8 cellular contexts compared by ENCODE assay signal in genomic region chr1:156126043-156126700, GRCh38. TPM values are rescaled to one million over a fixed set of nuclear protein-coding genes. Genes with fewer than 3 reads are reported as not detected.
A peak's percentile ranks its signal among the peaks of the same experiment; 100 is the strongest.
DNase-seq lines count a peak whose midpoint lies in the region; ATAC-seq, FAIRE-seq and TF ChIP-seq lines count a peak whose summit lies in the region.

No MANE protein-coding gene starts in this region.

- intact Hi-C loops in kidney (cut with DNase I): no loop called here

- H3K27ac ChIP-seq in HUES64 (ENCODE audit: low read depth, low read length): peak overlapping the region; percentile 44
- H3K27ac ChIP-seq in brain microvascular endothelial cell: peak overlapping the region; percentile 100
- peak overlapping the region; percentile 92 to 94 for H3K27ac ChIP-seq in kidney (ENCODE audit: low read depth in 2 of 2, low read length in 2 of 2)

- no peaks in the 10 kb centered on the region for H3K9me3 ChIP-seq in HUES64 (ENCODE audit: insufficient read depth, low read depth, low read length)
- no peaks in the 10 kb centered on the region for H3K9me3 ChIP-seq in kidney (ENCODE audit: control insufficient read depth in 1 of 2, low read length in 2 of 2)

- H3K9ac ChIP-seq in HUES64 (ENCODE audit: low read depth, low read length) (peak overlapping the region; percentile 28; the same call in 1 of the 2 replicates), kidney (ENCODE audit: low read length in 2 of 2) (peak overlapping the region; percentile 17 to 67)

- no peak for ATAC-seq in HG03159 (IDR thresholded peaks at IDR 0.05; ENCODE audit: unreplicated experiment)

- in situ Hi-C loops in brain microvascular endothelial cell (cut with HindIII; ENCODE audit: low pct_ligation_motif_present, low sequenced_read_pairs): no loop called here

- DNase-seq in activated naive CD4-positive, alpha-beta T cell treated with Interleukin-2 at 50 U/mL for 16 hours: peak; percentile 68
- no peak for DNase-seq in activated naive CD4-positive, alpha-beta T cell treated with anti-CD3 and anti-CD28 coated beads, Interleukin-2, amount 50 U/mL, for 16 hours
- DNase-seq in SW 1271 (lab: John Stamatoyannopoulos, UW) (peak; percentile 67 to 87), brain microvascular endothelial cell (peak; percentile 95), kidney (peak; percentile 98)
- peak; percentile 64 to 67 for DNase-seq in stimulated activated CD8-positive, alpha-beta memory T cell treated with anti-CD3 and anti-CD28 coated beads, Interleukin-2, amount 100 ng/mL, for 48 hours (ENCODE audit: low read depth in 2 of 2)

- WGBS in HUES64: 64% methylated on average over 11 of the region's 11 CpGs

- H3K4me3 ChIP-seq in HUES64 (ENCODE audit: low read length) (peak overlapping the region; percentile 22; the same call in 1 of the 2 replicates), brain microvascular endothelial cell (ENCODE audit: low read depth, low read length) (peak overlapping the region; percentile 34), kidney (ENCODE audit: low read length in 2 of 2) (no peak overlapping the region)

- peak; percentile 78 for TF ChIP-seq CTCF in brain microvascular endothelial cell (IDR thresholded peaks at IDR 0.05; ENCODE audit: low read depth, low read length, missing control alignments)
- no peak for TF ChIP-seq CTCF in kidney (IDR thresholded peaks at IDR 0.05; ENCODE audit: borderline replicate concordance, extremely low read depth, insufficient read depth)

- H3K36me3 ChIP-seq in HUES64 (ENCODE audit: insufficient read depth, low read length) (peaks cover 3% of the 10 kb centered on the region; the same call in 1 of the 2 replicates), brain microvascular endothelial cell (replicated peaks) (peaks cover 12% of the 10 kb centered on the region), kidney (ENCODE audit: control insufficient read depth in 1 of 2, insufficient read depth in 2 of 2, low read length in 2 of 2) (no peaks in the 10 kb centered on the region)

- H3K27me3 ChIP-seq in HUES64 (ENCODE audit: insufficient read depth, low read length) (no peaks in the 10 kb centered on the region), brain microvascular endothelial cell (replicated peaks) (no peaks in the 10 kb centered on the region)

- FAIRE-seq in kidney (lab: Jason Lieb, UNC): no peak

- peaks cover 69% of the 10 kb centered on the region for H3K4me1 ChIP-seq in HUES64 (ENCODE audit: insufficient read depth, low read length)
- peaks cover 67 to 72% of the 10 kb centered on the region in 2 donors for H3K4me1 ChIP-seq in kidney (ENCODE audit: control insufficient read depth in 1 of 2, insufficient read depth in 1 of 2, low read depth in 1 of 2, low read length in 2 of 2)

RNA-seq across cellular contexts. Expression of gene LMNA, which starts 11.7 kb away (rescaled TPM):
- 30.5 TPM for polyA plus RNA-seq in HUES64 (2013, experiment 1 of 2)
- 31.3 TPM for polyA plus RNA-seq in HUES64 (2013, experiment 2 of 2)
- 384 TPM for total RNA-seq in kidney
- 145 TPM for polyA plus RNA-seq in kidney (ENCODE audit: insufficient read depth, low read depth, low replicate concordance)

RNA-seq across cellular contexts. Expression of gene SEMA4A, which starts 27.2 kb away (rescaled TPM):
- polyA plus RNA-seq in HUES64 (2013, experiment 1 of 2): 5.7 TPM
- polyA plus RNA-seq in HUES64 (2013, experiment 2 of 2): 4.9 TPM
- 45.9 TPM for total RNA-seq in kidney
- polyA plus RNA-seq in kidney (ENCODE audit: insufficient read depth, low read depth, low replicate concordance): 16.4 TPM

RNA-seq across cellular contexts. Expression of gene MEX3A, which starts 43.9 kb away (rescaled TPM):
- polyA plus RNA-seq in HUES64 (2013, experiment 1 of 2): 41.6 TPM
- 47.7 TPM for polyA plus RNA-seq in HUES64 (2013, experiment 2 of 2)
- total RNA-seq in kidney: 1.7 TPM
- 1.0 TPM for polyA plus RNA-seq in kidney (ENCODE audit: insufficient read depth, low read depth, low replicate concordance)

Comparison
In these comparisons a context has a peak if more than half of its experiments do, and no peak if none do; other contexts are left out.
1. H3K27ac ChIP-seq: peak in every context shown above with its lines; median percentile 100 in brain microvascular endothelial cell; 93 in kidney; 44 in HUES64.
2. H3K4me3 ChIP-seq: peak in HUES64 (single experiment) and brain microvascular endothelial cell (single experiment); none in kidney (0 of 2).